ENCODE assay signal across 9 cellular contexts in genomic region chr6:145733770-145734169, GRCh38. TPM values are rescaled to one million over a fixed set of nuclear protein-coding genes. Genes with fewer than 3 reads are reported as not detected.
A peak's percentile ranks its signal among the peaks of the same experiment; 100 is the strongest.
DNase-seq lines count a peak whose midpoint lies in the region; ATAC-seq and TF ChIP-seq lines count a peak whose summit lies in the region.
"Had no signal": no experiment of that assay in that cellular context is flagged by ENCODE, and none has a peak within 500 bp of the region (broad histone marks: within the 10 kb centered on the region; RNA-seq: fewer than 3 reads in every experiment).

No MANE protein-coding gene starts in this region.

- H3K36me3 ChIP-seq in OCI-LY3 (replicated peaks; ENCODE audit: low read depth, low read length) (peaks cover 15% of the 10 kb centered on the region), esophagus squamous epithelium (no peaks in the 10 kb centered on the region), stomach smooth muscle (ENCODE audit: control insufficient read depth in 2 of 2, insufficient read depth in 2 of 2, low read length in 2 of 2) (peaks cover 0 to 3% of the 10 kb centered on the region in 2 donors)
- H3K36me3 ChIP-seq: neutrophil had no signal

- H3K27me3 Mint-ChIP-seq in activated T-cell treated with anti-CD3 and anti-CD28 coated beads, Interleukin-2, amount 50 U/mL, for 72 hours (ENCODE audit: low read depth): no peaks in the 10 kb centered on the region

- H3K9ac ChIP-seq in OCI-LY3 (ENCODE audit: low read length): peak overlapping the region; percentile 96
- H3K9ac ChIP-seq in stomach smooth muscle (ENCODE audit: low read length in 2 of 2): peak overlapping the region; percentile 90 to 96

- peaks cover 27% of the 10 kb centered on the region for H3K4me1 Mint-ChIP-seq in activated T-cell treated with anti-CD3 and anti-CD28 coated beads, Interleukin-2, amount 50 U/mL, for 72 hours (ENCODE audit: low read depth)

- peak overlapping the region; percentile 85 for H3K4me2 ChIP-seq in OCI-LY3 (ENCODE audit: low read length)

- H3K4me3 ChIP-seq in OCI-LY3 (ENCODE audit: low read length) (peak overlapping the region; percentile 92), esophagus squamous epithelium (peak overlapping the region in 2 of 4 donors; percentile 74 to 92), stomach smooth muscle (ENCODE audit: low read length in 2 of 2) (peak overlapping the region; percentile 84 to 86)

- peaks cover 10% of the 10 kb centered on the region; the same call in 1 of the 2 replicates for H3K79me2 ChIP-seq in OCI-LY3 (ENCODE audit: low read length)

- WGBS in esophagus squamous epithelium, 2 donors: 42 to 61% methylated on average over 3 of the region's 3 CpGs

- H3K27ac Mint-ChIP-seq in activated T-cell treated with anti-CD3 and anti-CD28 coated beads, Interleukin-2, amount 50 U/mL, for 72 hours: no peak overlapping the region

- H3K9me3 Mint-ChIP-seq in activated T-cell treated with anti-CD3 and anti-CD28 coated beads, Interleukin-2, amount 50 U/mL, for 72 hours: peaks cover 5 to 8% of the 10 kb centered on the region in 2 donors

- no peak for ATAC-seq in activated T-cell treated with anti-CD3 and anti-CD28 coated beads, Interleukin-2, amount 50 U/mL, for 72 hours (replicated peaks in 1 of 2)
- ATAC-seq in HG02885 (IDR thresholded peaks at IDR 0.05; ENCODE audit: poor library complexity, unreplicated experiment) (no peak), HG02981 (IDR thresholded peaks at IDR 0.05; ENCODE audit: unreplicated experiment) (no peak), GM18511 (IDR thresholded peaks at IDR 0.05; ENCODE audit: unreplicated experiment) (no peak)

- TF ChIP-seq CTCF in OCI-LY3 (IDR thresholded peaks at IDR 0.05; ENCODE audit: low read depth, low read length): no peak
- TF ChIP-seq CTCF in esophagus squamous epithelium (IDR thresholded peaks at IDR 0.05): no peak

- no peak for DNase-seq in activated T-cell treated with anti-CD3 and anti-CD28 coated beads, Interleukin-2, amount 50 U/mL, for 72 hours
- DNase-seq in activated T-cell treated with anti-CD3 and anti-CD28 coated beads for 4 hours (no peak), esophagus squamous epithelium (lab: John Stamatoyannopoulos, UW) (no peak)

- peak overlapping the region; percentile 41 to 70 for H3K4me3 Mint-ChIP-seq in activated T-cell treated with anti-CD3 and anti-CD28 coated beads, Interleukin-2, amount 50 U/mL, for 72 hours

- H3K27ac ChIP-seq in OCI-LY3 (ENCODE audit: low read length): no peak overlapping the region
- peak overlapping the region in 3 of 4 donors; percentile 89 to 98 (median 94) for H3K27ac ChIP-seq in esophagus squamous epithelium
- peak overlapping the region; percentile 96 for H3K27ac ChIP-seq in stomach smooth muscle (ENCODE audit: low read length)
- H3K27ac ChIP-seq: neutrophil had no signal

- no peak for TF ChIP-seq POLR2A in esophagus squamous epithelium (IDR thresholded peaks at IDR 0.05)

- H3K4me1 ChIP-seq in OCI-LY3 (ENCODE audit: low read length) (peaks cover 13% of the 10 kb centered on the region), esophagus squamous epithelium (peaks cover 0 to 37% (median 0%) of the 10 kb centered on the region in 3 donors), stomach smooth muscle (ENCODE audit: control insufficient read depth, insufficient read depth, low read length) (peaks cover 10% of the 10 kb centered on the region)

- no peaks in the 10 kb centered on the region for H3K27me3 ChIP-seq in OCI-LY3 (ENCODE audit: low read depth, low read length)
- H3K27me3 ChIP-seq in esophagus squamous epithelium: no peaks in the 10 kb centered on the region
- no peaks in the 10 kb centered on the region for H3K27me3 ChIP-seq in stomach smooth muscle (ENCODE audit: control insufficient read depth in 1 of 2, insufficient read depth in 2 of 2, low read length in 2 of 2)
- H3K27me3 ChIP-seq: neutrophil had no signal

- no peaks in the 10 kb centered on the region for H4K20me1 ChIP-seq in OCI-LY3 (ENCODE audit: insufficient read depth, low read length)

- intact Hi-C loops in esophagus squamous epithelium (cut with DNase I): no loop called here

- H3K36me3 Mint-ChIP-seq in activated T-cell treated with anti-CD3 and anti-CD28 coated beads, Interleukin-2, amount 50 U/mL, for 72 hours (ENCODE audit: insufficient read depth in 2 of 2): peaks cover 14 to 15% of the 10 kb centered on the region in 2 donors

- H2AFZ ChIP-seq in OCI-LY3 (ENCODE audit: low read depth, low read length): no peak overlapping the region

- H3K9me3 ChIP-seq in OCI-LY3 (ENCODE audit: insufficient read depth, low read length) (no peaks in the 10 kb centered on the region), esophagus squamous epithelium (peaks cover 0 to 4% (median 0%) of the 10 kb centered on the region in 3 donors), stomach smooth muscle (ENCODE audit: control insufficient read depth in 2 of 2, low read length in 2 of 2) (no peaks in the 10 kb centered on the region)
- H3K9me3 ChIP-seq: neutrophil had no signal

RNA-seq across cellular contexts. Expression of gene EPM2A, which starts 1.6 kb away (rescaled TPM):
- 10 to 100 TPM; 11.6 to 13.6 TPM for total RNA-seq in activated T-cell treated with anti-CD3 and anti-CD28 coated beads, Interleukin-2, amount 50 U/mL, for 72 hours
- total RNA-seq in esophagus squamous epithelium: 10 to 100 TPM in 1 of 4 donors, 1 to 10 TPM in 3; 2.4 to 24.4 (median 6.6) TPM
